ENCODE assay signal across 8 cellular contexts in the genomic region with DNA sequence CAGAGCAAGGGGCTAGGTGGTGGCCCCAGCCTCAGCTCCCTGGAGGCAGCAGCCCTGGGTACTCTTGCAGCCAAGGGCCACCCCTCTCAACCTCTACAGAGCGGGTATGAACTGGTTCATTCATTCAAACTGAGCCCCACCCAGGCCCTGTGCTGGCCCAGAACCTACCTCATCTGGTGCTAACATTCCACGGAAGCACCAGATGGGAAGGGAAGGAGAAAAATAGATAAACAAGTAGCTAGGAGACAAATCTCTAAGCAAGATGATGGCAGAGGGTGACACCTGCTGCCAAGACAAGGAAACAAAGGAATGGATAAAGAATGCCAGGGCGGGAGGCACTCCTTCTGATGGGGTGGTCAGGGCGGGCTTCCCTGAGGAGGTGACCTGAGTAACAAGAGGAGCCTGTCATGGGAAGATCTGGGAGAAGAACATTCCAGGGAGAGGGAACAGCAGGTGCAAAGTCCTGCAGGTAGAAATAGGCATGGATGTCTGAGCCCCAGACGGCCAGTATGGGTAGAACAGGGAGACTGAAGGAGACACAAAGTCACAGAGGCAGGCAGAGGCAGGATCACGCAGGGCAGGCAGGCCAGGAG. TPM values are rescaled to one million over a fixed set of nuclear protein-coding genes. Genes with fewer than 3 reads are reported as not detected.
DNase-seq lines count a peak whose midpoint lies in the region; ATAC-seq, FAIRE-seq and TF ChIP-seq lines count a peak whose summit lies in the region.

No MANE protein-coding gene starts in this region.

- peaks cover 49% of the 10 kb centered on the region for H3K36me3 Mint-ChIP-seq in activated CD8-positive, alpha-beta T cell treated with anti-CD3 and anti-CD28 coated beads, Interleukin-2, amount 10 ng/mL, durations not matched to agents 7 days and 5 days (ENCODE audit: low read depth)

- peaks cover 71% of the 10 kb centered on the region for H3K4me1 Mint-ChIP-seq in activated CD8-positive, alpha-beta T cell treated with anti-CD3 and anti-CD28 coated beads, Interleukin-2, amount 10 ng/mL, durations not matched to agents 7 days and 5 days (ENCODE audit: low read depth)

- CTCF ChIA-PET in activated CD8-positive, alpha-beta T cell treated with anti-CD3 and anti-CD28 coated beads, Interleukin-2, amount 10 ng/mL, durations not matched to agents 7 days and 5 days (lab: Charles Lee): interaction anchor here (0.6 to 2.0 kb wide), 11 partner anchors 9 to 144 kb away, joined by 3 to 10 read pairs (median 4); a partner anchor contains a TSS

- H3K36me3 ChIP-seq in uterus (no peaks in the 10 kb centered on the region), heart right ventricle (peaks cover 0 to 74% (median 23%) of the 10 kb centered on the region in 9 donors)

- DNase-seq in Ammon's horn (ENCODE audit: low spot score) (peak; percentile 47), GM19239 (ENCODE audit: insufficient read length, low spot score) (no peak), left colon (peak in 1 of 2 donors; percentile 70), NOMO-1 (lab: John Stamatoyannopoulos, UW; ENCODE audit: unreplicated experiment in 2 of 2) (no peak), uterus (no peak), heart right ventricle (no peak)
- DNase-seq in activated CD8-positive, alpha-beta T cell treated with anti-CD3 and anti-CD28 coated beads, Interleukin-2, amount 10 ng/mL, durations not matched to agents 7 days and 5 days: no peak

- 74 to 78% methylated on average over 6 of the region's 6 CpGs for WGBS in heart right ventricle, 2 donors

- H3K4me3 Mint-ChIP-seq in activated CD8-positive, alpha-beta T cell treated with anti-CD3 and anti-CD28 coated beads, Interleukin-2, amount 10 ng/mL, durations not matched to agents 7 days and 5 days: no peak overlapping the region

- intact Hi-C loops in left colon (cut with DNase I, micrococcal nuclease): loop anchor here in 1 of 2 donors (10.0 kb wide), 1 partner anchor 126 kb away; a partner anchor contains a TSS
- intact Hi-C loops in uterus (cut with DNase I; ENCODE audit: low total_unique reads): no loop called here
- intact Hi-C loops in heart right ventricle (cut with DNase I): loop anchor here in 3 of 10 donors (5.0 to 10.0 kb wide), 3 partner anchors 106 to 126 kb away; a partner anchor contains a TSS

- H3K9me3 ChIP-seq in uterus: no peaks in the 10 kb centered on the region
- H3K9me3 ChIP-seq in heart right ventricle: no peaks in the 10 kb centered on the region

- POLR2A ChIA-PET in activated CD8-positive, alpha-beta T cell treated with anti-CD3 and anti-CD28 coated beads, Interleukin-2, amount 10 ng/mL, durations not matched to agents 7 days and 5 days (lab: Charles Lee): interaction anchor here (0.6 kb wide), 1 partner anchor 126 kb away, joined by 3 read pairs; no protein-coding TSS in a partner anchor

- H3K27ac Mint-ChIP-seq in activated CD8-positive, alpha-beta T cell treated with anti-CD3 and anti-CD28 coated beads, Interleukin-2, amount 10 ng/mL, durations not matched to agents 7 days and 5 days: peak overlapping the region; percentile 76

- H3K9me3 Mint-ChIP-seq in activated CD8-positive, alpha-beta T cell treated with anti-CD3 and anti-CD28 coated beads, Interleukin-2, amount 10 ng/mL, durations not matched to agents 7 days and 5 days (ENCODE audit: insufficient read depth): no peaks in the 10 kb centered on the region

- H3K27ac ChIP-seq in uterus (no peak overlapping the region), heart right ventricle (no peak overlapping the region)

- TF ChIP-seq POLR2A in uterus (IDR thresholded peaks at IDR 0.05): no peak

- no peak for TF ChIP-seq CTCF in uterus (IDR thresholded peaks at IDR 0.05)
- peak in 1 of 9 donors; percentile 14 for TF ChIP-seq CTCF in heart right ventricle (IDR thresholded peaks at IDR 0.05)

- no peaks in the 10 kb centered on the region for H3K27me3 ChIP-seq in uterus
- H3K27me3 ChIP-seq in heart right ventricle: no peaks in the 10 kb centered on the region

- H3K4me1 ChIP-seq in uterus (peaks cover 0 to 7% of the 10 kb centered on the region in 2 donors), heart right ventricle (peaks cover 5 to 32% (median 26%) of the 10 kb centered on the region in 9 donors)

- H3K4me3 ChIP-seq in uterus: no peak overlapping the region
- no peak overlapping the region for H3K4me3 ChIP-seq in heart right ventricle

- ATAC-seq in activated CD8-positive, alpha-beta T cell treated with anti-CD3 and anti-CD28 coated beads, Interleukin-2, amount 10 ng/mL, durations not matched to agents 7 days and 5 days: no peak
- ATAC-seq in left colon: peak; percentile 29
- ATAC-seq in HG03095 (IDR thresholded peaks at IDR 0.05; ENCODE audit: unreplicated experiment): no peak
- ATAC-seq in heart right ventricle: no peak

- no peaks in the 10 kb centered on the region for H3K27me3 Mint-ChIP-seq in activated CD8-positive, alpha-beta T cell treated with anti-CD3 and anti-CD28 coated beads, Interleukin-2, amount 10 ng/mL, durations not matched to agents 7 days and 5 days (ENCODE audit: low read depth)

- FAIRE-seq in GM19239 (lab: Jason Lieb, UNC): peak; percentile 83

RNA-seq across cellular contexts. Expression of a gene that starts 6.1 kb away (rescaled TPM):
- 10 to 100 TPM; 37.0 to 39.7 TPM for total RNA-seq in activated CD8-positive, alpha-beta T cell treated with anti-CD3 and anti-CD28 coated beads, Interleukin-2, amount 10 ng/mL, durations not matched to agents 7 days and 5 days
- 10 to 100 TPM; 37.5 to 46.9 TPM for total RNA-seq in left colon
- 10 to 100 TPM in 3 of 4 donors, under 1 TPM in 1; 0.59 to 41.7 (median 20.7) TPM for total RNA-seq in uterus
- 10 to 100 TPM; 23.2 to 52.9 (median 33.9) TPM for total RNA-seq in heart right ventricle
- 10 to 100 TPM; 10.8 to 48.6 TPM for polyA plus RNA-seq in heart right ventricle

RNA-seq across cellular contexts. Expression of a gene that starts 11.3 kb away (rescaled TPM):
- 10 to 100 TPM; 68.6 to 77.6 TPM for total RNA-seq in activated CD8-positive, alpha-beta T cell treated with anti-CD3 and anti-CD28 coated beads, Interleukin-2, amount 10 ng/mL, durations not matched to agents 7 days and 5 days
- 100 to 1,000 TPM; 222 to 302 TPM for total RNA-seq in left colon
- 100 to 1,000 TPM in 3 of 4 donors, 10 to 100 TPM in 1; 37.7 to 133 (median 111) TPM for total RNA-seq in uterus
- total RNA-seq in heart right ventricle: 10 to 100 TPM; 32.8 to 52.0 (median 44.7) TPM
- polyA plus RNA-seq in heart right ventricle: 10 to 100 TPM; 33.0 to 40.5 TPM

RNA-seq across cellular contexts. Expression of a gene that starts 19.9 kb away (rescaled TPM):
- 1 to 10 TPM; 2.6 to 2.7 TPM for total RNA-seq in activated CD8-positive, alpha-beta T cell treated with anti-CD3 and anti-CD28 coated beads, Interleukin-2, amount 10 ng/mL, durations not matched to agents 7 days and 5 days
- 1 to 10 TPM; 1.3 to 1.9 TPM for total RNA-seq in left colon
- 10 to 100 TPM in 1 of 4 donors, 1 to 10 TPM in 2, not detected in 1; 2.9 to 11.3 (median 3.2) TPM for total RNA-seq in uterus
- under 1 TPM in 7 of 10 donors, not detected in 3; 0.25 to 0.59 (median 0.47) TPM for total RNA-seq in heart right ventricle
- polyA plus RNA-seq in heart right ventricle: under 1 TPM in 1 of 2 donors, not detected in 1; 0.28 TPM

RNA-seq across cellular contexts. Expression of a gene that starts 26.9 kb away (rescaled TPM):
- 10 to 100 TPM; 47.9 to 53.8 TPM for total RNA-seq in activated CD8-positive, alpha-beta T cell treated with anti-CD3 and anti-CD28 coated beads, Interleukin-2, amount 10 ng/mL, durations not matched to agents 7 days and 5 days
- total RNA-seq in left colon (10 to 100 TPM; 25.1 to 28.6 TPM), uterus (10 to 100 TPM in 3 of 4 donors, 1 to 10 TPM in 1; 6.7 to 33.1 (median 15.9) TPM), heart right ventricle (10 to 100 TPM in 8 of 10 donors, 1 to 10 TPM in 2; 7.2 to 15.4 (median 12.3) TPM)
- polyA plus RNA-seq in heart right ventricle: 10 to 100 TPM; 16.7 to 31.1 TPM

RNA-seq across cellular contexts. Expression of a gene that starts 33.2 kb away (rescaled TPM):
- 10 to 100 TPM; 22.4 to 30.4 TPM for total RNA-seq in activated CD8-positive, alpha-beta T cell treated with anti-CD3 and anti-CD28 coated beads, Interleukin-2, amount 10 ng/mL, durations not matched to agents 7 days and 5 days
- total RNA-seq in left colon (100 to 1,000 TPM; 114 to 141 TPM), uterus (10 to 100 TPM in 2 of 4 donors, 1 to 10 TPM in 2; 6.1 to 54.3 (median 15.7) TPM), heart right ventricle (100 to 1,000 TPM; 553 to 918 (median 731) TPM)
- polyA plus RNA-seq in heart right ventricle: 1,000 to 10,000 TPM in 1 of 2 donors, 100 to 1,000 TPM in 1; 500 to 1,050 TPM
